ENCODE assay signal across 27 cellular contexts in genomic region chr5:74853256-74853655, GRCh38. TPM values are rescaled to one million over a fixed set of nuclear protein-coding genes. Genes with fewer than 3 reads are reported as not detected.
A peak's percentile ranks its signal among the peaks of the same experiment; 100 is the strongest.
DNase-seq lines count a peak whose midpoint lies in the region; ATAC-seq, FAIRE-seq and TF ChIP-seq lines count a peak whose summit lies in the region.
"Had no signal": no experiment of that assay in that cellular context is flagged by ENCODE, and none has a peak within 500 bp of the region (broad histone marks: within the 10 kb centered on the region; RNA-seq: fewer than 3 reads in every experiment).

No MANE protein-coding gene starts in this region.

- H3K56ac ChIP-seq in H9 (ENCODE audit: insufficient read length, low read depth, low read length): no peak overlapping the region
- no peak overlapping the region for H3K56ac ChIP-seq in H1 (replicated peaks; ENCODE audit: insufficient read length, low read depth, low read length)

- H4K91ac ChIP-seq in H9 (ENCODE audit: insufficient read length, low read depth, low read length) (no peak overlapping the region), H1 (replicated peaks; ENCODE audit: insufficient read length, low read length) (no peak overlapping the region)

- H3K27me3 Mint-ChIP-seq in H9 (ENCODE audit: low read depth): no peaks in the 10 kb centered on the region
- H3K27me3 Mint-ChIP-seq: IgD-negative memory B cell had no signal

- H3K14ac ChIP-seq in H9 (ENCODE audit: insufficient read depth, low read length): no peak overlapping the region
- no peak overlapping the region for H3K14ac ChIP-seq in H1 (ENCODE audit: insufficient read length)

- H3K79me2 ChIP-seq in H9 (ENCODE audit: insufficient read depth, low read length) (peaks cover 63% of the 10 kb centered on the region), H1 (ENCODE audit: control insufficient read depth in 1 of 2, insufficient read depth in 2 of 2, low read length in 2 of 2) (peaks cover 20 to 100% of the 10 kb centered on the region in 2 experiments), HepG2 (ENCODE audit: insufficient read depth, low read length) (peaks cover 99% of the 10 kb centered on the region)

- peaks cover 27 to 34% (median 28%) of the 10 kb centered on the region in 3 experiments for H3K36me3 Mint-ChIP-seq in H9 (ENCODE audit: insufficient read depth in 1 of 3, low read depth in 3 of 3)

- H3K4me3 ChIP-seq in H1 (ENCODE audit: extremely low read depth in 1 of 4, insufficient read depth in 2 of 4, low read depth in 3 of 4, low read length in 4 of 4): no peak overlapping the region
- H3K4me3 ChIP-seq in HepG2 (replicated peaks in 1 of 3; ENCODE audit: insufficient read depth in 1 of 3, low read depth in 2 of 3, low read length in 3 of 3): no peak overlapping the region
- H3K4me3 ChIP-seq: A549 had no signal

- H3K9ac ChIP-seq in H9 (ENCODE audit: extremely low read depth, insufficient read length, low read length) (no peak overlapping the region), H1 (replicated peaks in 1 of 4; ENCODE audit: extremely low read depth in 1 of 4, low read depth in 3 of 4, low read length in 3 of 4) (no peak overlapping the region), HepG2 (ENCODE audit: insufficient read depth, low read depth, low read length) (no peak overlapping the region)
- H3K9ac ChIP-seq: KMS-11 had no signal

- H4K5ac ChIP-seq in H9 (ENCODE audit: insufficient read length, low read depth, low read length) (no peak overlapping the region), H1 (ENCODE audit: insufficient read length, low read depth, low read length) (no peak overlapping the region)

- peak; percentile 46 for FAIRE-seq in G401.6 (lab: Jason Lieb, UNC)
- FAIRE-seq in H1 (lab: Jason Lieb, UNC): no peak
- FAIRE-seq in HepG2 (lab: Jason Lieb, UNC): no peak
- FAIRE-seq: A549, GM19239, RCC 7860 had no signal

- CTCF ChIA-PET in H1 (lab: Charles Lee; ENCODE audit: partially characterized antibody) (interaction anchor here (0.9 kb wide), 1 partner anchor 71 kb away, joined by 3 read pairs; no protein-coding TSS in a partner anchor), HepG2 (lab: Yijun Ruan, JAX; ENCODE audit: low intra/inter-chr PET ratio, low total read pairs) (no interaction called here)

- H3K4ac ChIP-seq in H9 (ENCODE audit: low read depth, low read length): no peak overlapping the region
- peak overlapping the region; percentile 83 for H3K4ac ChIP-seq in H1 (replicated peaks; ENCODE audit: insufficient read length, low read depth, low read length)

- H3K9me3 ChIP-seq in H9 (ENCODE audit: control insufficient read depth, low read depth, low read length) (no peaks in the 10 kb centered on the region), H1 (ENCODE audit: insufficient read depth in 2 of 2, low read depth in 1 of 2, low read length in 1 of 2) (no peaks in the 10 kb centered on the region), HepG2 (ENCODE audit: low read length) (no peaks in the 10 kb centered on the region)

- H4K8ac ChIP-seq in H9 (replicated peaks; ENCODE audit: insufficient read length, low read depth, low read length) (no peak overlapping the region), H1 (ENCODE audit: extremely low read depth, insufficient read depth, low read length) (no peak overlapping the region)

- H2BK20ac ChIP-seq in H9 (ENCODE audit: low read depth, low read length, poor library complexity, severe bottlenecking) (no peak overlapping the region), H1 (ENCODE audit: low read length) (no peak overlapping the region)

- ATAC-seq in HepG2: peak; percentile 33
- no peak for ATAC-seq in GM21576 (IDR thresholded peaks at IDR 0.05; ENCODE audit: unreplicated experiment)
- ATAC-seq: HCT116, SK-N-SH treated with all-trans-retinoic acid at 6 μM for 48 hours had no signal

- no peak overlapping the region for H3K27ac ChIP-seq in H9 (ENCODE audit: insufficient read length, low read depth, low read length)
- no peak overlapping the region for H3K27ac ChIP-seq in H1 (ENCODE audit: low read depth, low read length)
- H3K27ac ChIP-seq in HepG2 (ENCODE audit: extremely low read length, insufficient read depth, low read length): peak overlapping the region; percentile 67
- H3K27ac ChIP-seq: C4-2B had no signal

- peaks cover 29 to 46% of the 10 kb centered on the region in 2 experiments for H3K4me1 Mint-ChIP-seq in H9

- H3K23me2 ChIP-seq in H9 (ENCODE audit: insufficient read length, low read depth, low read length, poor library complexity, severe bottlenecking) (no peaks in the 10 kb centered on the region), H1 (ENCODE audit: low read depth, low read length) (no peaks in the 10 kb centered on the region)

- POLR2A ChIA-PET in H1 (lab: Charles Lee; ENCODE audit: partially characterized antibody) (interaction anchor here (1.5 to 4.3 kb wide), 2 partner anchors 13 to 37 kb away, joined by 3 to 28 read pairs; partner anchors contain the start of gene FAM169A), HepG2 (lab: Yijun Ruan, JAX) (interaction anchor here (1.2 to 1.5 kb wide), 3 partner anchors 10 to 96 kb away, joined by 4 read pairs; no protein-coding TSS in a partner anchor)

- TF ChIP-seq CTCF in H9 (conservative IDR thresholded peaks at IDR 0.05) (no peak), H1 (IDR thresholded peaks at IDR 0.05; ENCODE audit: control extremely low read depth in 1 of 3, insufficient read depth in 1 of 3, low read depth in 1 of 3, low read length in 3 of 3) (no peak), HepG2 (CRISPR knock-in tag; IDR thresholded peaks at IDR 0.05) (no peak)

- H2BK5ac ChIP-seq in H9 (ENCODE audit: insufficient read length, low read length) (no peak overlapping the region), H1 (ENCODE audit: low read depth, low read length) (no peak overlapping the region)

- no TSS peak for BruUV-seq in HepG2 (replicated peaks; lab: Mats Ljungman, UMichigan)

- no peak overlapping the region for H2AK5ac ChIP-seq in H9 (ENCODE audit: insufficient read length, low read length)
- no peak overlapping the region for H2AK5ac ChIP-seq in H1 (ENCODE audit: low read depth, low read length)

- WGBS in H9 (ENCODE audit: extremely low coverage, insufficient read length, low lambda C conversion rate): no CpG with 5 or more reads among the region's 2 CpGs
- WGBS in H1 (ENCODE audit: extremely low coverage in 1 of 2, insufficient coverage in 1 of 2, insufficient read length in 1 of 2, insufficient replicate concordance in 2 of 2, low coverage in 1 of 2, low lambda C conversion rate in 2 of 2, missing lambda C conversion rate in 1 of 2), 2 experiments: 95% methylated on average over 2 of the region's 2 CpGs; no CpG with 5 or more reads in 1 of the 2 experiments
- 84% methylated on average over 2 of the region's 2 CpGs for WGBS in HepG2 (ENCODE audit: low lambda C conversion rate)

- H3K23ac ChIP-seq in H9 (ENCODE audit: insufficient read length, low read depth, low read length): no peak overlapping the region
- H3K23ac ChIP-seq in H1 (ENCODE audit: insufficient read length): no peak overlapping the region

- no peak overlapping the region for H3T11ph ChIP-seq in H9 (ENCODE audit: low read length)

- H2BK120ac ChIP-seq in H9 (ENCODE audit: low read depth, low read length, poor library complexity, severe bottlenecking) (no peak overlapping the region), H1 (replicated peaks; ENCODE audit: low read depth, low read length) (no peak overlapping the region)

- peaks cover 8 to 19% of the 10 kb centered on the region in 2 experiments; a peak in 4 of 5 replicates for H3K9me3 Mint-ChIP-seq in H9

- H3K27ac Mint-ChIP-seq in H9: peak overlapping the region in 2 of 3 experiments; percentile 58 to 69; a peak in 1 of 7 replicates

- H3K27me3 ChIP-seq in H9 (ENCODE audit: insufficient read depth, low read length): no peaks in the 10 kb centered on the region
- H3K27me3 ChIP-seq in H1 (replicated peaks in 1 of 4; ENCODE audit: control insufficient read depth in 3 of 4, extremely low read depth in 1 of 4, insufficient read depth in 3 of 4, low read length in 3 of 4): no peaks in the 10 kb centered on the region
- H3K27me3 ChIP-seq in HepG2 (ENCODE audit: control insufficient read depth in 1 of 2, insufficient read depth in 2 of 2, low read length in 2 of 2): no peaks in the 10 kb centered on the region

- no peak for TF ChIP-seq RAD21 in H1 (IDR thresholded peaks at IDR 0.05 in 1 of 2, conservative IDR thresholded peaks at IDR 0.05 in 1 of 2; ENCODE audit: low read depth in 2 of 2, low read length in 2 of 2)
- TF ChIP-seq RAD21 in HepG2 (CRISPR knock-in tag; IDR thresholded peaks at IDR 0.05): no peak

- H3K4me1 ChIP-seq in H9 (ENCODE audit: insufficient read depth, low read length): 0 out of 2 replicates have a peak, but pooled peaks cover 3% of the 10 kb centered on the region
- H3K4me1 ChIP-seq in H1 (replicated peaks in 1 of 4; ENCODE audit: control insufficient read depth in 3 of 4, insufficient read depth in 4 of 4, low read length in 3 of 4): peaks cover 0 to 8% (median 3%) of the 10 kb centered on the region in 4 experiments; a peak in 2 of 7 replicates
- H3K4me1 ChIP-seq in HepG2 (ENCODE audit: insufficient read depth, low read length): peaks cover 74% of the 10 kb centered on the region

- no peak overlapping the region for H3K4me2 ChIP-seq in H9 (ENCODE audit: insufficient read depth, insufficient read length, low read length)
- H3K4me2 ChIP-seq in H1 (ENCODE audit: insufficient read depth in 1 of 2, low read depth in 2 of 2, low read length in 2 of 2): no peak overlapping the region
- no peak overlapping the region for H3K4me2 ChIP-seq in HepG2 (ENCODE audit: low read depth, low read length)

- intact Hi-C loops in HepG2 (cut with micrococcal nuclease; ENCODE audit: unreplicated experiment): no loop called here

- TF ChIP-seq POLR2A in H1 (IDR thresholded peaks at IDR 0.05; ENCODE audit: control extremely low read depth in 1 of 2, low read depth in 2 of 2, low read length in 2 of 2) (no peak), HepG2 (IDR thresholded peaks at IDR 0.05; ENCODE audit: insufficient read depth in 1 of 2, low read depth in 2 of 2, low read length in 2 of 2) (no peak)

- H2BK15ac ChIP-seq in H9 (ENCODE audit: low read depth, low read length): no peak overlapping the region
- H2BK15ac ChIP-seq in H1 (ENCODE audit: low read length): no peak overlapping the region

- TF ChIP-seq EP300 in H1 (IDR thresholded peaks at IDR 0.05; ENCODE audit: borderline replicate concordance in 1 of 2, low read depth in 2 of 2, low read length in 2 of 2): no peak
- TF ChIP-seq EP300 in HepG2 (IDR thresholded peaks at IDR 0.05; ENCODE audit: low read depth in 2 of 2, low read length in 2 of 2): no peak
- no peak for TF ChIP-seq EP300 in HepG2 (CRISPR knock-in tag; IDR thresholded peaks at IDR 0.05; ENCODE audit: borderline replicate concordance)

- H2AFZ ChIP-seq in H9 (ENCODE audit: low read length): no peak overlapping the region
- no peak overlapping the region for H2AFZ ChIP-seq in H1 (ENCODE audit: low read length)
- H2AFZ ChIP-seq in HepG2 (ENCODE audit: low read length): no peak overlapping the region

- H3K36me3 ChIP-seq in H1 (ENCODE audit: control insufficient read depth in 2 of 4, insufficient read depth in 4 of 4, low read length in 3 of 4) (peaks cover 0 to 5% (median 0%) of the 10 kb centered on the region in 4 experiments; a peak in 2 of 8 replicates), HepG2 (replicated peaks in 1 of 2; ENCODE audit: control insufficient read depth in 1 of 2, insufficient read depth in 2 of 2, low read length in 2 of 2) (peaks cover 0 to 9% of the 10 kb centered on the region in 2 experiments; a peak in 3 of 5 replicates)

- H3K79me1 ChIP-seq in H9 (ENCODE audit: insufficient read depth, low read depth, low read length, poor library complexity, severe bottlenecking) (peaks cover 4% of the 10 kb centered on the region), H1 (ENCODE audit: low read depth, low read length) (peaks cover 4% of the 10 kb centered on the region)

- no peak overlapping the region for H2BK12ac ChIP-seq in H9 (ENCODE audit: insufficient read length, low read depth, low read length)
- H2BK12ac ChIP-seq in H1 (ENCODE audit: low read depth, low read length): no peak overlapping the region

- no peak overlapping the region for H3K4me3 Mint-ChIP-seq in H9
- H3K4me3 Mint-ChIP-seq: IgD-negative memory B cell had no signal

- no peak for DNase-seq in H9
- no peak for DNase-seq in H1 (ENCODE audit: low read depth in 1 of 2, low spot score in 2 of 2)
- DNase-seq in HepG2 (ENCODE audit: low spot score): no peak
- DNase-seq in superior temporal gyrus (ENCODE audit: extremely low spot score): no peak
- no peak for DNase-seq in HuH-7.5 (ENCODE audit: low spot score)
- DNase-seq: Calu3; CD8-positive, alpha-beta memory T cell; DMS79 treated with DMSO at 0.1 percent for 48 hours; GOT3; NCI-H1048; NCI-H1436; NCI-H187; NCI-H2081 treated with DMSO at 0.1 percent for 48 hours; NCI-H2171; NCI-H345; NCI-H524; NCI-H748 treated with DMSO at 0.1 percent for 48 hours had no signal

- H3K18ac ChIP-seq in H9 (ENCODE audit: insufficient read length, low read depth, low read length) (no peak overlapping the region), H1 (ENCODE audit: extremely low read depth, low read length) (peak overlapping the region; percentile 9; the same call in 1 of the 2 replicates)

- in situ Hi-C loops in HepG2 (cut with HindIII; ENCODE audit: extremely low pct_ligation_motif_present, low pct_unique_long_range_greater_than_20kb): no loop called here

- H4K20me1 ChIP-seq in H9 (ENCODE audit: control insufficient read depth, insufficient read depth, insufficient read length): no peaks in the 10 kb centered on the region
- peaks cover 3 to 7% of the 10 kb centered on the region in 2 experiments for H4K20me1 ChIP-seq in H1 (replicated peaks in 1 of 2; ENCODE audit: control insufficient read depth in 1 of 2, insufficient read depth in 2 of 2, low read length in 2 of 2)
- H4K20me1 ChIP-seq in HepG2 (ENCODE audit: insufficient read depth, low read length): peaks cover 19% of the 10 kb centered on the region

RNA-seq across cellular contexts. Expression of gene FAM169A, which starts 12.9 kb away (rescaled TPM):
- 63.1 and 67.7 TPM in 2 replicates for total RNA-seq in H9 (2021)
- 78.7 and 83.1 TPM in 2 replicates for total RNA-seq in H1 (2021; fragmentation: NEBNext Ultra II Directional; extraction: Animal tissue kit (Norgen Biotek cat#: 25700))
- 9.0 and 12.6 TPM in 2 replicates for polyA plus RNA-seq in H1 (2011; rRNA removed)
- polyA plus RNA-seq in H1 (2011; cell fraction: cytosol; rRNA removed): 17.4 TPM
- polyA plus RNA-seq in H1 (2011; cell fraction: nucleus; rRNA removed): 13.0 TPM
- polyA plus RNA-seq in H1 (2012, experiment 1 of 2): 12.2 to 25.3 TPM (median 17.9 TPM) in 4 replicates
- 1.5 TPM for polyA plus RNA-seq in H1 (2012, experiment 2 of 2)
- polyA plus RNA-seq in H1 (2013, experiment 1 of 2): 29.1 TPM
- 30.1 TPM for polyA plus RNA-seq in H1 (2013, experiment 2 of 2)
- polyA minus RNA-seq in H1 (2011; rRNA and poly(A)+ RNA removed): 45.6 and 62.0 TPM in 2 replicates
- 30.0 TPM for polyA minus RNA-seq in H1 (2011; cell fraction: cytosol; rRNA and poly(A)+ RNA removed)
- 59.1 TPM for polyA minus RNA-seq in H1 (2011; cell fraction: nucleus; rRNA and poly(A)+ RNA removed)
- 84.8 and 110 TPM in 2 replicates for total RNA-seq in HepG2 (2016; rRNA removed; fragmentation: Illumina TruSeq; extraction: Trizol)
- total RNA-seq in HepG2 (2016; cell fraction: cytosol; rRNA removed; fragmentation: Illumina TruSeq; extraction: Trizol; ENCODE audit: low read depth): 657 and 772 TPM in 2 replicates
- 82.4 and 105 TPM in 2 replicates for total RNA-seq in HepG2 (2016; cell fraction: insoluble cytoplasmic fraction; rRNA removed; fragmentation: Illumina TruSeq; extraction: Trizol)
- 249 and 285 TPM in 2 replicates for total RNA-seq in HepG2 (2016; cell fraction: membrane; rRNA removed; fragmentation: Illumina TruSeq; extraction: Trizol)
- 76.1 and 83.8 TPM in 2 replicates for total RNA-seq in HepG2 (2016; cell fraction: nucleus; rRNA removed; fragmentation: Illumina TruSeq; extraction: Trizol)
- 18.8 and 21.1 TPM in 2 replicates for polyA plus RNA-seq in HepG2 (2011; rRNA removed)
- polyA plus RNA-seq in HepG2 (2011; cell fraction: cytosol; rRNA removed): 9.6 and 15.9 TPM in 2 replicates
- 19.5 and 21.4 TPM in 2 replicates for polyA plus RNA-seq in HepG2 (2011; cell fraction: nucleus; rRNA removed)
- 23.9 and 38.1 TPM in 2 replicates for polyA plus RNA-seq in HepG2 (2012)
- polyA plus RNA-seq in HepG2 (2016; cell fraction: cytosol; fragmentation: Illumina TruSeq; extraction: Trizol; ENCODE audit: low read depth): 0.95 and 1.1 TPM in 2 replicates
- 25.7 and 29.8 TPM in 2 replicates for polyA plus RNA-seq in HepG2 (2016; cell fraction: insoluble cytoplasmic fraction; fragmentation: Illumina TruSeq; extraction: Trizol; ENCODE audit: low read depth)
- 4.1 and 4.5 TPM in 2 replicates for polyA plus RNA-seq in HepG2 (2016; cell fraction: membrane; fragmentation: Illumina TruSeq; extraction: Trizol; ENCODE audit: low read depth)
- 48.9 and 51.5 TPM in 2 replicates for polyA plus RNA-seq in HepG2 (2016; cell fraction: nucleus; fragmentation: Illumina TruSeq; extraction: Trizol; ENCODE audit: insufficient read depth, low read depth)
- polyA minus RNA-seq in HepG2 (2011; rRNA and poly(A)+ RNA removed; ENCODE audit: low replicate concordance): 30.7 TPM in 1 of 2 replicates, not detected in the other
- polyA minus RNA-seq in HepG2 (2011; cell fraction: cytosol; rRNA and poly(A)+ RNA removed): 38.6 and 46.9 TPM in 2 replicates
- polyA minus RNA-seq in HepG2 (2011; cell fraction: nucleus; rRNA and poly(A)+ RNA removed): 108 and 113 TPM in 2 replicates
